In genomic region chr1:57475366-57475765, GRCh38 we compare ENCODE assay signal across 34 cellular contexts. TPM values are rescaled to one million over a fixed set of nuclear protein-coding genes. Genes with fewer than 3 reads are reported as not detected.
"Had no signal": no experiment of that assay in that cellular context is flagged by ENCODE, and none has a peak within 500 bp of the region (broad histone marks: within the 10 kb centered on the region; RNA-seq: fewer than 3 reads in every experiment).

No MANE protein-coding gene starts in this region.

- H3K36me3 ChIP-seq: ascending aorta, cardiac muscle cell, WERI-Rb-1 had no signal

- H3K4me3 ChIP-seq: ascending aorta, cardiac muscle cell had no signal

- H3K27me3 ChIP-seq: ascending aorta, cardiac muscle cell had no signal

- ATAC-seq: activated CD4-positive, alpha-beta T cell treated with anti-CD3 and anti-CD28 coated beads for 36 hours; activated CD4-positive, CD25-positive, alpha-beta regulatory T cell treated with anti-CD3 and anti-CD28 coated beads, Interleukin-2, amount 50 U/mL, for 24 hours; activated CD8-positive, alpha-beta memory T cell treated with anti-CD3 and anti-CD28 coated beads, Interleukin-2, amount 10 ng/mL, durations not matched to agents 7 days and 5 days; activated CD8-positive, alpha-beta T cell treated with anti-CD3 and anti-CD28 coated beads, Interleukin-2, amount 10 ng/mL, durations not matched to agents 7 days and 5 days; activated naive CD8-positive, alpha-beta T cell treated with anti-CD3 and anti-CD28 coated beads, Interleukin-2, amount 50 U/mL, for 24 hours; WTC11 had no signal

- FAIRE-seq: bronchial epithelial cell had no signal

- H3K9me3 ChIP-seq: ascending aorta had no signal

- DNase-seq: activated CD4-positive, alpha-beta memory T cell treated with anti-CD3 and anti-CD28 coated beads, Interleukin-2, amount 10 ng/mL, durations not matched to agents 7 days and 5 days; activated CD4-positive, alpha-beta T cell treated with anti-CD3 and anti-CD28 coated beads for 1 hour; activated CD4-positive, alpha-beta T cell treated with anti-CD3 and anti-CD28 coated beads for 36 hours; activated CD4-positive, alpha-beta T cell treated with anti-CD3 and anti-CD28 coated beads for 48 hours; activated CD4-positive, alpha-beta T cell treated with anti-CD3 and anti-CD28 coated beads, Interleukin-2, amount 10 ng/mL, durations not matched to agents 7 days and 5 days; activated CD4-positive, alpha-beta T cell treated with anti-CD3 and anti-CD28 coated beads, Interleukin-2, amount 50 U/mL, for 48 hours; activated CD4-positive, CD25-positive, alpha-beta regulatory T cell; activated CD8-positive, alpha-beta memory T cell treated with anti-CD3 and anti-CD28 coated beads for 24 hours; activated CD8-positive, alpha-beta memory T cell treated with anti-CD3 and anti-CD28 coated beads, Interleukin-2, amount 10 ng/mL, durations not matched to agents 7 days and 5 days; activated CD8-positive, alpha-beta memory T cell treated with anti-CD3 and anti-CD28 coated beads, Interleukin-2, amount 50 U/mL, for 48 hours; activated CD8-positive, alpha-beta T cell treated with anti-CD3 and anti-CD28 coated beads, Interleukin-2, amount 10 ng/mL, durations not matched to agents 7 days and 5 days; activated effector memory CD4-positive, alpha-beta T cell treated with Interleukin-2 at 50 U/mL for 16 hours; activated gamma-delta T cell; activated naive CD4-positive, alpha-beta T cell treated with anti-CD3 and anti-CD28 coated beads, Interleukin-2, amount 10 ng/mL, durations not matched to agents 7 days and 5 days; activated naive CD4-positive, alpha-beta T cell treated with Interleukin-2 at 50 U/mL for 16 hours; activated naive CD8-positive, alpha-beta T cell treated with anti-CD3 and anti-CD28 coated beads, Interleukin-2, amount 10 ng/mL, durations not matched to agents 7 days and 5 days; activated naive CD8-positive, alpha-beta T cell treated with anti-CD3 and anti-CD28 coated beads, Interleukin-2, amount 50 U/mL, for 24 hours; activated T-cell treated with anti-CD3 and anti-CD28 coated beads, Interleukin-2, amount 50 U/mL, for 24 hours; activated T-cell treated with anti-CD3 and anti-CD28 coated beads, Interleukin-2, amount 50 U/mL, for 48 hours; amygdala; anterior cingulate cortex; caudate nucleus; cerebellar nuclear complex; T-helper 1 cell; T-helper 2 cell; T-helper 9 cell; WERI-Rb-1 had no signal

- H3K4me1 ChIP-seq: ascending aorta had no signal

- H3K27ac ChIP-seq: ascending aorta, cardiac muscle cell, WERI-Rb-1 had no signal

RNA-seq across cellular contexts. Expression of gene DAB1, which starts 51.5 kb away (rescaled TPM):
- total RNA-seq: activated T-helper 2 cell treated with anti-CD3 and anti-CD28 coated beads, Interferon-gamma antibody, Interleukin-2, Interleukin-4, amounts not matched to agents 10 μg/mL and 5 μg/mL and 100 μg/mL, durations not matched to agents 14 hours and 24 hours and 36 hours; ascending aorta; bronchial epithelial cell; chondrocyte had no signal
